Comparison of ENCODE assay signal across 15 cellular contexts in the genomic region with DNA sequence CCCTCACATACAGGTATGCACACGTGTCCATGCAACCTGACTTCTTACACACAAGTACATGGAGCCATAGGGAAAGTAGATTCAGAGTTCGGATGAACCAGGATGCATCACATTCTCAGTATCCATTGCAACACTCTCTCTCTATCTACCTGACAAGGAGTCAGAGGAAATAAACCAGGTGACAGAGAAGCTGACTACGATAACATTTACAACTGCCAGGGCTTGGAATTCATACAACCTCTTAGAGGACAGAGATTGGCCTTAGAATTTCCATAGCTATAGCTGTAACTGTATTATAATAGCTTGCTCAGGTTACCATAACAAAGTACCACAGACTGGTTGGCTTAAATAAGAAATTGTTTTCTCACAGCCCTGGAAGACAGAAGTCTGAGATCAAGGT.
DNase-seq lines count a peak whose midpoint lies in the region; ATAC-seq, FAIRE-seq and TF ChIP-seq lines count a peak whose summit lies in the region.
"Had no signal": no experiment of that assay in that cellular context is flagged by ENCODE, and none has a peak within 500 bp of the region (broad histone marks: within the 10 kb centered on the region; RNA-seq: fewer than 3 reads in every experiment).

No MANE protein-coding gene starts in this region.

- ATAC-seq in Right ventricle myocardium superior (ENCODE audit: poor library complexity) (peak; percentile 63), GM23338 (no peak), K562 (no peak)
- ATAC-seq in stimulated activated effector memory CD8-positive, alpha-beta T cell treated with anti-CD3 and anti-CD28 coated beads, Interleukin-12 subunit alpha, Interleukin-12 subunit beta, amount 100 ng/mL, for 72 hours = peak; percentile 34

- no peaks in the 10 kb centered on the region for H3K9me3 ChIP-seq in left ventricle myocardium inferior (replicated peaks)
- no peaks in the 10 kb centered on the region for H3K9me3 ChIP-seq in K562 (replicated peaks; ENCODE audit: control insufficient read depth, insufficient read depth, low read depth, low read length)
- H3K9me3 ChIP-seq: BLaER1 treated with 17β-estradiol and CSF1 and Interleukin-3, amounts not matched to agents 10 nM and 100 nM had no signal

- POLR2A ChIA-PET in K562 (lab: Yijun Ruan, JAX) = no interaction called here

- CTCF ChIA-PET in K562 (lab: Yijun Ruan, JAX; ENCODE audit: low intra/inter-chr PET ratio) = no interaction called here

- DNase-seq in Right ventricle myocardium superior (no peak), left ventricle myocardium inferior (no peak), GM23338 (ENCODE audit: low spot score) (no peak), K562 (ENCODE audit: extremely low read depth in 1 of 4, low spot score in 3 of 4) (no peak), hypothalamus (lab: John Stamatoyannopoulos, UW) (no peak), GM03348 (ENCODE audit: low spot score) (no peak)
- no peak for DNase-seq in stimulated activated effector memory CD8-positive, alpha-beta T cell treated with anti-CD3 and anti-CD28 coated beads, Interleukin-12 subunit alpha, Interleukin-12 subunit beta, amount 100 ng/mL, for 72 hours (ENCODE audit: low spot score in 2 of 2)
- DNase-seq: ACHN; CD4-positive, CD25-positive, alpha-beta regulatory T cell; DMS53; GF-D8; HCEC 1CT; HFFc6 had no signal

- H3K9me1 ChIP-seq in K562 (ENCODE audit: control insufficient read depth, insufficient read depth, low read length) = no peaks in the 10 kb centered on the region

- no peak for TF ChIP-seq EP300 in K562 (IDR thresholded peaks at IDR 0.05; ENCODE audit: low read length)

- H3K27ac ChIP-seq in left ventricle myocardium inferior (replicated peaks) (no peak overlapping the region), GM23338 (ENCODE audit: low read depth) (no peak overlapping the region), K562 (ENCODE audit: extremely low read depth, low read depth, low read length) (no peak overlapping the region)
- H3K27ac ChIP-seq: BLaER1 treated with 17β-estradiol and CSF1 and Interleukin-3, amounts not matched to agents 10 nM and 100 nM had no signal

- H3K79me2 ChIP-seq in GM23338 (replicated peaks; ENCODE audit: insufficient read depth) (no peaks in the 10 kb centered on the region), K562 (ENCODE audit: control insufficient read depth, insufficient read depth, low read length) (no peaks in the 10 kb centered on the region)

- no peak for FAIRE-seq in K562 (lab: Jason Lieb, UNC)

- TF ChIP-seq RAD21 in K562 (CRISPR knock-in tag; conservative IDR thresholded peaks at IDR 0.05 in 1 of 2, IDR thresholded peaks at IDR 0.05 in 1 of 2) = no peak

- no peaks in the 10 kb centered on the region for H3K36me3 Mint-ChIP-seq in GM23338 (ENCODE audit: low read depth)
- H3K36me3 Mint-ChIP-seq in stimulated activated effector memory CD8-positive, alpha-beta T cell treated with anti-CD3 and anti-CD28 coated beads, Interleukin-12 subunit alpha, Interleukin-12 subunit beta, amount 100 ng/mL, for 72 hours = no peaks in the 10 kb centered on the region
- H3K36me3 Mint-ChIP-seq: CD4-positive, CD25-positive, alpha-beta regulatory T cell; IgD-negative memory B cell had no signal

- no peak for TF ChIP-seq CTCF in left ventricle myocardium inferior (IDR thresholded peaks at IDR 0.05; ENCODE audit: borderline replicate concordance)
- no peak for TF ChIP-seq CTCF in GM23338 (conservative IDR thresholded peaks at IDR 0.05; ENCODE audit: low read depth in 2 of 2)
- no peak for TF ChIP-seq CTCF in K562 (IDR thresholded peaks at IDR 0.05 in 2 of 3, conservative IDR thresholded peaks at IDR 0.05 in 1 of 3; ENCODE audit: insufficient read depth in 2 of 3, low read depth in 1 of 3, low read length in 3 of 3)

- in situ Hi-C loops in K562 (cut with MboI) = no loop called here

- no peaks in the 10 kb centered on the region for H3K27me3 Mint-ChIP-seq in GM23338 (ENCODE audit: insufficient read depth, low read depth, poor library complexity)

- no peaks in the 10 kb centered on the region for H3F3A ChIP-seq in GM23338 (replicated peaks; ENCODE audit: low read depth)

- no peak overlapping the region for H3K27ac Mint-ChIP-seq in GM23338
- no peak overlapping the region for H3K27ac Mint-ChIP-seq in stimulated activated effector memory CD8-positive, alpha-beta T cell treated with anti-CD3 and anti-CD28 coated beads, Interleukin-12 subunit alpha, Interleukin-12 subunit beta, amount 100 ng/mL, for 72 hours
- H3K27ac Mint-ChIP-seq: CD4-positive, CD25-positive, alpha-beta regulatory T cell; HFFc6; IgD-negative memory B cell had no signal

- H3K4me1 Mint-ChIP-seq in GM23338 = peaks cover 18% of the 10 kb centered on the region; the same call in 2 of the 3 replicates
- no peaks in the 10 kb centered on the region for H3K4me1 Mint-ChIP-seq in stimulated activated effector memory CD8-positive, alpha-beta T cell treated with anti-CD3 and anti-CD28 coated beads, Interleukin-12 subunit alpha, Interleukin-12 subunit beta, amount 100 ng/mL, for 72 hours
- H3K4me1 Mint-ChIP-seq: CD4-positive, CD25-positive, alpha-beta regulatory T cell; IgD-negative memory B cell had no signal

- intact Hi-C loops in Right ventricle myocardium superior (cut with DNase I) = loop anchor here (5.0 kb wide), 1 partner anchor 118 kb away; a partner anchor contains a TSS
- intact Hi-C loops in left ventricle myocardium inferior (cut with micrococcal nuclease) = no loop called here
- intact Hi-C loops in K562 (cut with micrococcal nuclease) = loop anchor here (5.0 kb wide), 1 partner anchor 47 kb away; no protein-coding TSS in a partner anchor

- H3K9ac ChIP-seq in K562 (ENCODE audit: insufficient read depth in 1 of 2, low read depth in 2 of 2, low read length in 2 of 2) = no peak overlapping the region
- H3K9ac ChIP-seq: BLaER1 treated with 17β-estradiol and CSF1 and Interleukin-3, amounts not matched to agents 10 nM and 100 nM had no signal

- H2AFZ ChIP-seq in GM23338 (peak overlapping the region; percentile 30; the same call in 1 of the 2 replicates), K562 (ENCODE audit: low read depth, low read length) (peak overlapping the region; percentile 27; the same call in 1 of the 2 replicates)

- H3K36me3 ChIP-seq in left ventricle myocardium inferior (no peaks in the 10 kb centered on the region), GM23338 (ENCODE audit: insufficient read depth) (no peaks in the 10 kb centered on the region), K562 (ENCODE audit: control insufficient read depth, insufficient read depth, low read length) (no peaks in the 10 kb centered on the region)
- H3K36me3 ChIP-seq: BLaER1 treated with 17β-estradiol and CSF1 and Interleukin-3, amounts not matched to agents 10 nM and 100 nM had no signal

- H3K4me1 ChIP-seq in left ventricle myocardium inferior = peaks cover 35% of the 10 kb centered on the region
- H3K4me1 ChIP-seq in GM23338 (ENCODE audit: insufficient read depth) = peaks cover 26% of the 10 kb centered on the region
- H3K4me1 ChIP-seq in K562 (replicated peaks in 1 of 2; ENCODE audit: control insufficient read depth in 2 of 2, insufficient read depth in 2 of 2, low read length in 2 of 2) = no peaks in the 10 kb centered on the region; a peak in 2 of 5 replicates
- H3K4me1 ChIP-seq: BLaER1 treated with 17β-estradiol and CSF1 and Interleukin-3, amounts not matched to agents 10 nM and 100 nM had no signal

- H3K27me3 ChIP-seq in left ventricle myocardium inferior (ENCODE audit: low read depth) (no peaks in the 10 kb centered on the region), GM23338 (ENCODE audit: insufficient read depth) (no peaks in the 10 kb centered on the region), K562 (ENCODE audit: control insufficient read depth in 2 of 2, insufficient read depth in 2 of 2, low read length in 2 of 2) (no peaks in the 10 kb centered on the region)
- H3K27me3 ChIP-seq: BLaER1 treated with 17β-estradiol and CSF1 and Interleukin-3, amounts not matched to agents 10 nM and 100 nM had no signal

- H4K20me1 ChIP-seq in GM23338 (replicated peaks; ENCODE audit: insufficient read depth) (no peaks in the 10 kb centered on the region), K562 (replicated peaks; ENCODE audit: control insufficient read depth, insufficient read depth, low read length) (no peaks in the 10 kb centered on the region)
- H4K20me1 ChIP-seq: BLaER1 treated with 17β-estradiol and CSF1 and Interleukin-3, amounts not matched to agents 10 nM and 100 nM had no signal

- no TSS peak for BruUV-seq in K562 (replicated peaks; lab: Mats Ljungman, UMichigan)

- 54% methylated on average over 3 of the region's 3 CpGs for WGBS in K562 (ENCODE audit: insufficient coverage, low coverage, missing lambda C conversion rate)

- H3K4me2 ChIP-seq in GM23338 (no peak overlapping the region), K562 (ENCODE audit: insufficient read depth, low read length) (no peak overlapping the region)
- H3K4me2 ChIP-seq: BLaER1 treated with 17β-estradiol and CSF1 and Interleukin-3, amounts not matched to agents 10 nM and 100 nM had no signal

- H3K4me3 ChIP-seq in left ventricle myocardium inferior (no peak overlapping the region), GM23338 (no peak overlapping the region), K562 (no peak overlapping the region)
- H3K4me3 ChIP-seq: BLaER1 treated with 17β-estradiol and CSF1 and Interleukin-3, amounts not matched to agents 10 nM and 100 nM had no signal

- no peak overlapping the region for H3K4me3 Mint-ChIP-seq in GM23338
- no peak overlapping the region for H3K4me3 Mint-ChIP-seq in stimulated activated effector memory CD8-positive, alpha-beta T cell treated with anti-CD3 and anti-CD28 coated beads, Interleukin-12 subunit alpha, Interleukin-12 subunit beta, amount 100 ng/mL, for 72 hours
- H3K4me3 Mint-ChIP-seq: CD4-positive, CD25-positive, alpha-beta regulatory T cell; HFFc6; IgD-negative memory B cell had no signal

- no peak for TF ChIP-seq POLR2A in K562 (conservative IDR thresholded peaks at IDR 0.05)

- H3K9me3 Mint-ChIP-seq in GM23338 = no peaks in the 10 kb centered on the region
- H3K9me3 Mint-ChIP-seq in stimulated activated effector memory CD8-positive, alpha-beta T cell treated with anti-CD3 and anti-CD28 coated beads, Interleukin-12 subunit alpha, Interleukin-12 subunit beta, amount 100 ng/mL, for 72 hours = no peaks in the 10 kb centered on the region
- H3K9me3 Mint-ChIP-seq: CD4-positive, CD25-positive, alpha-beta regulatory T cell; HFFc6 had no signal

- no peaks in the 10 kb centered on the region for H3K9me2 ChIP-seq in GM23338 (ENCODE audit: insufficient read depth)

TF ChIP-seq in GM23338, 12 proteins besides CTCF, POLR2A, EP300 and RAD21 (continues in another document):
- TF ChIP-seq EZH2 (IDR thresholded peaks at IDR 0.05; ENCODE audit: low read depth, unreplicated experiment) = no peak
- no peak for TF ChIP-seq NANOG (IDR thresholded peaks at IDR 0.05; ENCODE audit: borderline replicate concordance)
- TF ChIP-seq POLR2AphosphoS5 (IDR thresholded peaks at IDR 0.05; ENCODE audit: low read depth) = no peak

TF ChIP-seq in K562, 482 proteins besides CTCF, POLR2A, EP300 and RAD21 (continues in another document):
- TF ChIP-seq NFYB (IDR thresholded peaks at IDR 0.05; ENCODE audit: extremely low read depth, insufficient read length) (no peak), SIRT6 (IDR thresholded peaks at IDR 0.05; ENCODE audit: low read depth, low read length) (no peak)

Comparison
In these comparisons a context has a peak if more than half of its experiments do, and no peak if none do; other contexts are left out.
1. ATAC-seq: peak in Right ventricle myocardium superior (single experiment) and stimulated activated effector memory CD8-positive, alpha-beta T cell treated with anti-CD3 and anti-CD28 coated beads, Interleukin-12 subunit alpha, Interleukin-12 subunit beta, amount 100 ng/mL, for 72 hours (single experiment); none in GM23338 (single experiment) and K562 (single experiment).